In genomic region chr2:227035678-227036077, GRCh38 we compare ENCODE assay signal across 26 cellular contexts.
"Had no signal": no experiment of that assay in that cellular context is flagged by ENCODE, and none has a peak within 500 bp of the region (broad histone marks: within the 10 kb centered on the region; RNA-seq: fewer than 3 reads in every experiment).

No MANE protein-coding gene starts in this region.

- DNase-seq: activated CD4-positive, alpha-beta memory T cell treated with anti-CD3 and anti-CD28 coated beads for 36 hours; activated CD4-positive, alpha-beta T cell treated with anti-CD3 and anti-CD28 coated beads, Interleukin-2, amount 10 ng/mL, durations not matched to agents 7 days and 5 days; activated CD4-positive, CD25-positive, alpha-beta regulatory T cell; activated CD8-positive, alpha-beta memory T cell treated with anti-CD3 and anti-CD28 coated beads for 24 hours; activated effector memory CD4-positive, alpha-beta T cell treated with anti-CD3 and anti-CD28 coated beads, Interleukin-2, amount 50 U/mL, for 16 hours; activated naive CD4-positive, alpha-beta T cell treated with Interleukin-2 at 50 U/mL for 16 hours; activated naive CD8-positive, alpha-beta T cell treated with anti-CD3 and anti-CD28 coated beads, Interleukin-2, amount 50 U/mL, for 24 hours; activated T-cell treated with anti-CD3 and anti-CD28 coated beads, Interleukin-2, amount 50 U/mL, for 4 hours; amniotic stem cell; central memory CD4-positive, alpha-beta T cell; IMR-90; Kasumi-1; KBM-7; NCI-H1048; NCI-H1417 treated with DMSO at 0.1 percent for 48 hours; NCI-H1694; NCI-H2081; NCI-H446; NCI-H524; NCI-H82; Peyer's patch; SIG-M5; T-helper 1 cell had no signal

- H3K27ac Mint-ChIP-seq: activated CD4-positive, alpha-beta memory T cell treated with anti-CD3 and anti-CD28 coated beads for 36 hours; activated CD4-positive, alpha-beta T cell treated with anti-CD3 and anti-CD28 coated beads, Interleukin-2, amount 10 ng/mL, durations not matched to agents 7 days and 5 days; activated naive CD4-positive, alpha-beta T cell treated with anti-CD3 and anti-CD28 coated beads, Interleukin-2, amount 50 U/mL, for 72 hours; activated naive CD8-positive, alpha-beta T cell treated with anti-CD3 and anti-CD28 coated beads, Interleukin-2, amount 50 U/mL, for 24 hours had no signal

- H3K9me3 Mint-ChIP-seq: activated CD4-positive, alpha-beta memory T cell treated with anti-CD3 and anti-CD28 coated beads for 36 hours; activated CD4-positive, alpha-beta T cell treated with anti-CD3 and anti-CD28 coated beads, Interleukin-2, amount 10 ng/mL, durations not matched to agents 7 days and 5 days; activated naive CD4-positive, alpha-beta T cell treated with anti-CD3 and anti-CD28 coated beads, Interleukin-2, amount 50 U/mL, for 72 hours; activated naive CD8-positive, alpha-beta T cell treated with anti-CD3 and anti-CD28 coated beads, Interleukin-2, amount 50 U/mL, for 24 hours; activated T-cell treated with anti-CD3 and anti-CD28 coated beads, Interleukin-2, amount 50 U/mL, for 4 hours had no signal

- H3K4me1 Mint-ChIP-seq: activated CD4-positive, alpha-beta T cell treated with anti-CD3 and anti-CD28 coated beads, Interleukin-2, amount 10 ng/mL, durations not matched to agents 7 days and 5 days; activated naive CD8-positive, alpha-beta T cell treated with anti-CD3 and anti-CD28 coated beads, Interleukin-2, amount 50 U/mL, for 24 hours had no signal

- H3K36me3 ChIP-seq: Peyer's patch had no signal

- H3K4me3 Mint-ChIP-seq: activated CD4-positive, alpha-beta memory T cell treated with anti-CD3 and anti-CD28 coated beads for 36 hours; activated CD4-positive, alpha-beta T cell treated with anti-CD3 and anti-CD28 coated beads, Interleukin-2, amount 10 ng/mL, durations not matched to agents 7 days and 5 days; activated naive CD8-positive, alpha-beta T cell treated with anti-CD3 and anti-CD28 coated beads, Interleukin-2, amount 50 U/mL, for 24 hours; activated T-cell treated with anti-CD3 and anti-CD28 coated beads, Interleukin-2, amount 50 U/mL, for 4 hours had no signal

- H3K36me3 Mint-ChIP-seq: activated CD4-positive, alpha-beta memory T cell treated with anti-CD3 and anti-CD28 coated beads for 36 hours; activated naive CD4-positive, alpha-beta T cell treated with anti-CD3 and anti-CD28 coated beads, Interleukin-2, amount 50 U/mL, for 72 hours had no signal

- H3K27ac ChIP-seq: Peyer's patch, VCaP had no signal

- ATAC-seq: activated naive CD4-positive, alpha-beta T cell treated with anti-CD3 and anti-CD28 coated beads, Interleukin-2, amount 50 U/mL, for 72 hours; activated naive CD8-positive, alpha-beta T cell treated with anti-CD3 and anti-CD28 coated beads, Interleukin-2, amount 50 U/mL, for 24 hours; activated T-cell treated with anti-CD3 and anti-CD28 coated beads, Interleukin-2, amount 50 U/mL, for 4 hours had no signal

- H3K9me3 ChIP-seq: Peyer's patch had no signal

- H3K27me3 ChIP-seq: Peyer's patch had no signal

- H3K4me3 ChIP-seq: Peyer's patch had no signal

- FAIRE-seq: bronchial epithelial cell had no signal
